In the genomic region with DNA sequence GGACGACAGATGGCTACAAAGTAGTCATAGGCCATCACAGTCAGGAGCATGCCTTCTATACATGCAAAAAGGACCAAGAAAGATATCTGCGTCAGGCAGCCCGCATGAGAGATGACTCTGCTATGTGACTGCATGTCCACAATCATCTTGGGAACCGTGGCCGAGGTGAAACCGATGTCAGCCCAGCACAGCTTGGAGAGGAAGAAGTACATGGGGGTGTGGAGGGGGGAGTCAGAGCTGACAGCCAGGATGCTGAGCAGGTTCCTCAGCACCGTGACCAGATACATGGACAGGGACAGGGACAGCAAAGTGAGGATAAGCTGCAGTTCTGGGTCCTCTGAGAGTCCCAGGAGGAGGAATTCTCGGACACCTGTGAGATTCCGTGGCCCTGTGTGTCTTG, we compare ENCODE assay signal across 16 cellular contexts. TPM values are rescaled to one million over a fixed set of nuclear protein-coding genes. Genes with fewer than 3 reads are reported as not detected.
DNase-seq lines count a peak whose midpoint lies in the region; ATAC-seq and TF ChIP-seq lines count a peak whose summit lies in the region.
"Not testable (repeated sequence)": the region's sequence is repeated elsewhere in the genome, so short reads cannot be mapped to it uniquely, and the experiment has no call there.
"Had no signal": no experiment of that assay in that cellular context is flagged by ENCODE, and none has a peak within 500 bp of the region (broad histone marks: within the 10 kb centered on the region; RNA-seq: fewer than 3 reads in every experiment).

No MANE protein-coding gene starts in this region.

- not testable (repeated sequence) for ATAC-seq in T-helper 17 cell, upper lobe of right lung

- H4K8ac ChIP-seq in trophoblast cell (ENCODE audit: low read depth, low read length): not testable (repeated sequence)

- H3K27ac ChIP-seq in trophoblast cell (ENCODE audit: low read depth, low read length); upper lobe of right lung: not testable (repeated sequence)

- not testable (repeated sequence) for H3K27ac Mint-ChIP-seq in T-helper 17 cell

- peaks cover 11% of the 10 kb centered on the region for H3K4me1 Mint-ChIP-seq in T-helper 17 cell

- no CpG with 5 or more reads among the region's 9 CpGs for WGBS in trophoblast cell (ENCODE audit: extremely low coverage, insufficient coverage, insufficient read length)

- H3K18ac ChIP-seq in trophoblast cell (ENCODE audit: low read length): not testable (repeated sequence)

- not testable (repeated sequence) for H3K23ac ChIP-seq in trophoblast cell (ENCODE audit: low read length)

- not testable (repeated sequence) for H3K79me2 ChIP-seq in trophoblast cell (ENCODE audit: control insufficient read depth, insufficient read depth, low read length, poor library complexity)

- DNase-seq in T-helper 17 cell: not testable (repeated sequence)
- peak; percentile 73 for DNase-seq in mesenteric fat pad (ENCODE audit: low spot score)
- peak; percentile 24 to 70 for DNase-seq in trophoblast cell
- peak; percentile 42 for DNase-seq in upper lobe of right lung

- H3K36me3 Mint-ChIP-seq in T-helper 17 cell (ENCODE audit: low read depth): not testable (repeated sequence)

- not testable (repeated sequence) for H4K12ac ChIP-seq in trophoblast cell (ENCODE audit: low read depth, low read length)

- H3K27me3 Mint-ChIP-seq in T-helper 17 cell: peaks cover 43% of the 10 kb centered on the region

- not testable (repeated sequence) for H3K4me3 ChIP-seq in trophoblast cell (ENCODE audit: low read depth, low read length); upper lobe of right lung

- not testable (repeated sequence) for H3K79me1 ChIP-seq in trophoblast cell (ENCODE audit: low read length)

- not testable (repeated sequence) for H3K14ac ChIP-seq in trophoblast cell (ENCODE audit: low read length)

- H2AFZ ChIP-seq in trophoblast cell (ENCODE audit: insufficient read depth, low read length, poor library complexity): not testable (repeated sequence)

- not testable (repeated sequence) for H3K27me3 ChIP-seq in trophoblast cell (ENCODE audit: insufficient read depth, low read length); upper lobe of right lung

- H3K4me1 ChIP-seq in trophoblast cell (ENCODE audit: control insufficient read depth in 1 of 2, insufficient read depth in 2 of 2, low read length in 2 of 2); upper lobe of right lung: not testable (repeated sequence)

- H3K4ac ChIP-seq in trophoblast cell (ENCODE audit: low read depth, low read length): not testable (repeated sequence)

- not testable (repeated sequence) for H2BK120ac ChIP-seq in trophoblast cell (ENCODE audit: insufficient read depth, low read length, poor library complexity)

- H2BK5ac ChIP-seq in trophoblast cell (ENCODE audit: low read depth, low read length, poor library complexity): not testable (repeated sequence)

- not testable (repeated sequence) for TF ChIP-seq CTCF in upper lobe of right lung (IDR thresholded peaks at IDR 0.05)

- H3K4me2 ChIP-seq in trophoblast cell (ENCODE audit: low read length): not testable (repeated sequence)

- intact Hi-C loops in upper lobe of right lung (cut with DNase I): not testable (repeated sequence)

- H4K91ac ChIP-seq in trophoblast cell (ENCODE audit: low read depth, low read length): not testable (repeated sequence)

- peak overlapping the region; percentile 7 for H3K4me3 Mint-ChIP-seq in T-helper 17 cell

- H3K9ac ChIP-seq in trophoblast cell (ENCODE audit: low read length): not testable (repeated sequence)

- H3K9me3 ChIP-seq in T-helper 17 cell (ENCODE audit: control insufficient read depth, low read length, poor library complexity, severe bottlenecking); trophoblast cell (ENCODE audit: insufficient read depth, low read depth, low read length); upper lobe of right lung: not testable (repeated sequence)

- not testable (repeated sequence) for H2BK12ac ChIP-seq in trophoblast cell (ENCODE audit: low read length)

- not testable (repeated sequence) for H2AK5ac ChIP-seq in trophoblast cell (ENCODE audit: low read length)

- H3K36me3 ChIP-seq in trophoblast cell (ENCODE audit: control insufficient read depth in 1 of 2, insufficient read depth in 2 of 2, low read length in 2 of 2); upper lobe of right lung: not testable (repeated sequence)

RNA-seq across cellular contexts. Expression of a gene that starts 48.6 kb away (rescaled TPM):
- total RNA-seq in T-helper 17 cell (not detected), mesenteric fat pad (not detected), upper lobe of right lung (1.3 TPM)
- polyA plus RNA-seq in trophoblast cell (2013): 5.8 and 6.9 TPM in 2 replicates
- total RNA-seq: A172; A673; B cell; CD4-positive, alpha-beta memory T cell; CD4-positive, alpha-beta T cell; CD4-positive, CD25-positive, alpha-beta regulatory T cell; CD8-positive, alpha-beta memory T cell; CD8-positive, alpha-beta T cell had no signal
- polyA plus RNA-seq: A549; AG04450; BJ; CD14-positive monocyte; CD4-positive, alpha-beta memory T cell; CD4-positive, CD25-positive, alpha-beta regulatory T cell; CD8-positive, alpha-beta memory T cell had no signal
